In genomic region chr19:42053037-42053935, GRCh38 we compare ENCODE assay signal across 22 cellular contexts. TPM values are rescaled to one million over a fixed set of nuclear protein-coding genes. Genes with fewer than 3 reads are reported as not detected.
"Had no signal": no experiment of that assay in that cellular context is flagged by ENCODE, and none has a peak within 500 bp of the region (broad histone marks: within the 10 kb centered on the region; RNA-seq: fewer than 3 reads in every experiment).

No MANE protein-coding gene starts in this region.

- DNase-seq: activated CD4-positive, alpha-beta T cell treated with anti-CD3 and anti-CD28 coated beads, Interleukin-2, amount 10 ng/mL, durations not matched to agents 24 days and 14 days; activated CD4-positive, CD25-positive, alpha-beta regulatory T cell; activated CD8-positive, alpha-beta memory T cell treated with anti-CD3 and anti-CD28 coated beads, Interleukin-2, amount 50 U/mL, for 4 hours; activated CD8-positive, alpha-beta T cell treated with anti-CD3 and anti-CD28 coated beads, Interleukin-2, amount 10 ng/mL, durations not matched to agents 7 days and 5 days; activated naive CD8-positive, alpha-beta T cell treated with anti-CD3 and anti-CD28 coated beads for 36 hours; activated T-cell treated with anti-CD3 and anti-CD28 coated beads, Interleukin-2, amount 50 U/mL, for 48 hours; amygdala; cortex of kidney; effector CD4-positive, alpha-beta T cell; hippocampal formation; nucleus accumbens; right cardiac atrium; small intestine; stimulated activated naive CD8-positive, alpha-beta T cell treated with anti-CD3 and anti-CD28 coated beads, Interleukin-15, amount 100 ng/mL, for 72 hours; T-helper 2 cell; testis; upper lobe of right lung had no signal

- H3K4me1 ChIP-seq: testis, upper lobe of right lung had no signal

- ATAC-seq: activated CD8-positive, alpha-beta T cell treated with anti-CD3 and anti-CD28 coated beads, Interleukin-2, amount 10 ng/mL, durations not matched to agents 7 days and 5 days; natural killer cell treated with Interleukin-12 subunit alpha and Interleukin-12 subunit beta and Interleukin-15 and Interleukin-18, amount 100 ng/mL, for 72 hours; stimulated activated naive CD8-positive, alpha-beta T cell treated with anti-CD3 and anti-CD28 coated beads, Interleukin-15, amount 100 ng/mL, for 72 hours; upper lobe of right lung had no signal

- H3K36me3 ChIP-seq: upper lobe of right lung had no signal

- H3K27ac ChIP-seq: testis, upper lobe of right lung had no signal

- H3K9me3 ChIP-seq: testis, upper lobe of right lung had no signal

- H3K27me3 ChIP-seq: testis, upper lobe of right lung had no signal

- FAIRE-seq: small intestine, TTC549 had no signal

- H3K4me3 ChIP-seq: testis, upper lobe of right lung had no signal

RNA-seq across cellular contexts. Expression of gene ATP1A3, which starts 59.3 kb away (rescaled TPM):
- total RNA-seq: epithelial cell of proximal tubule, kidney epithelial cell, mesenteric fat pad, upper lobe of right lung had no signal
